In the genomic region with DNA sequence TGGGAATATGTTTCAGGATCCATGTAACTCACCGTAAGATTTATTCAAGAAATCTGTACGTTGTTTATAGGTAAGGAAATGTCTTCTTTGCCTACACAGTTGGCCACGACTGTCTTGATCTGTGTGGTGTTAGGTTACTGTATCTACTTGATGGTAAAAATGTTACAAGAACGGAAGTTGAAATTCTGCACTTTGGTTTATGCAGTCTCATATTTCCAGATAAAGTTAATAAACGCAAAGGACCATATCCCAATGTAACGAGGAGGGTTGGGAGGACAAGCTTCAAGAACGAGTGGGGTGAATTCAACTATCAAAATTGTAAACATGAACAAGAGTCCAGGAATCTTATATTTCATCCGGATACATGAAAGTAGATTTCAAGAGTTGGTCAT, we compare ENCODE assay signal across 8 cellular contexts. TPM values are rescaled to one million over a fixed set of nuclear protein-coding genes. Genes with fewer than 3 reads are reported as not detected.
A peak's percentile ranks its signal among the peaks of the same experiment; 100 is the strongest.
DNase-seq lines count a peak whose midpoint lies in the region; ATAC-seq and TF ChIP-seq lines count a peak whose summit lies in the region.

No MANE protein-coding gene starts in this region.

- no peak for TF ChIP-seq POLR2A in body of pancreas (IDR thresholded peaks at IDR 0.05)

- peak; percentile 4 for DNase-seq in AG10803 (ENCODE audit: low read depth)
- no peak for DNase-seq in HL-60 (ENCODE audit: low read depth in 1 of 2, low spot score in 1 of 2)
- DNase-seq in body of pancreas: no peak
- DNase-seq in lower lobe of right lung: no peak
- DNase-seq in SK-N-DZ (ENCODE audit: low spot score): no peak
- DNase-seq in pons (ENCODE audit: low spot score): no peak

- H3K36me3 ChIP-seq in body of pancreas (replicated peaks in 1 of 2; ENCODE audit: insufficient read depth in 1 of 2, low read depth in 2 of 2) (no peaks in the 10 kb centered on the region), lower lobe of right lung (no peaks in the 10 kb centered on the region), urinary bladder (ENCODE audit: insufficient read depth) (no peaks in the 10 kb centered on the region)

- H3K9me3 ChIP-seq in body of pancreas (no peaks in the 10 kb centered on the region), lower lobe of right lung (no peaks in the 10 kb centered on the region)

- TF ChIP-seq CTCF in AG10803 (conservative IDR thresholded peaks at IDR 0.05; ENCODE audit: low read length) (no peak), HL-60 (IDR thresholded peaks at IDR 0.05; ENCODE audit: insufficient read depth, low read length) (no peak), body of pancreas (IDR thresholded peaks at IDR 0.05) (no peak), lower lobe of right lung (IDR thresholded peaks at IDR 0.05) (no peak)

- WGBS in body of pancreas, 2 donors: 3 to 8% methylated on average over 8 of the region's 8 CpGs
- 11% methylated on average over 8 of the region's 8 CpGs for WGBS in urinary bladder

- ATAC-seq in body of pancreas (no peak), lower lobe of right lung (no peak), HG02885 (IDR thresholded peaks at IDR 0.05; ENCODE audit: poor library complexity, unreplicated experiment) (no peak)

- H3K27me3 ChIP-seq in HL-60 (ENCODE audit: insufficient read depth, poor library complexity, severe bottlenecking) (no peaks in the 10 kb centered on the region), body of pancreas (no peaks in the 10 kb centered on the region), lower lobe of right lung (ENCODE audit: low read depth) (no peaks in the 10 kb centered on the region)

- intact Hi-C loops in body of pancreas (cut with DNase I) (no loop called here), lower lobe of right lung (cut with DNase I) (no loop called here)

- peak overlapping the region; percentile 67 for H3K4me3 ChIP-seq in AG10803 (ENCODE audit: low read length)
- H3K4me3 ChIP-seq in HL-60 (replicated peaks; ENCODE audit: insufficient read depth, low read length): peak overlapping the region; percentile 81
- H3K4me3 ChIP-seq in body of pancreas: peak overlapping the region; percentile 86
- peak overlapping the region; percentile 79 for H3K4me3 ChIP-seq in lower lobe of right lung
- H3K4me3 ChIP-seq in urinary bladder (ENCODE audit: low read depth, low read length): peak overlapping the region; percentile 99

- peak overlapping the region; percentile 86 for H3K27ac ChIP-seq in HL-60 (replicated peaks)
- peak overlapping the region; percentile 95 to 100 (median 99) for H3K27ac ChIP-seq in body of pancreas
- H3K27ac ChIP-seq in lower lobe of right lung: peak overlapping the region; percentile 98
- H3K27ac ChIP-seq in urinary bladder (ENCODE audit: low read depth): peak overlapping the region; percentile 75

- H3K4me1 ChIP-seq in body of pancreas: peaks cover 54% of the 10 kb centered on the region
- H3K4me1 ChIP-seq in lower lobe of right lung: peaks cover 32% of the 10 kb centered on the region
- no peaks in the 10 kb centered on the region for H3K4me1 ChIP-seq in urinary bladder (ENCODE audit: insufficient read depth)

RNA-seq across cellular contexts. Expression of gene USF3, which starts 1.0 kb away (rescaled TPM):
- total RNA-seq in body of pancreas (10 to 100 TPM; 10.5 to 13.2 TPM), lower lobe of right lung (20.9 TPM), urinary bladder (15.1 TPM)
- polyA plus RNA-seq in urinary bladder: 5.3 TPM
- polyA plus RNA-seq in SK-N-DZ (2014; cell fraction: cytosol; rRNA removed): 4.6 and 5.8 TPM in 2 replicates
- polyA plus RNA-seq in SK-N-DZ (2014; cell fraction: nucleus; rRNA removed): 1.7 and 3.5 TPM in 2 replicates

RNA-seq across cellular contexts. Expression of gene NAA50, which starts 50.6 kb away (rescaled TPM):
- total RNA-seq in body of pancreas (10 to 100 TPM; 32.2 to 93.6 TPM), lower lobe of right lung (83.3 TPM), urinary bladder (108 TPM)
- polyA plus RNA-seq in urinary bladder: 81.9 TPM
- 94.9 and 132 TPM in 2 replicates for polyA plus RNA-seq in SK-N-DZ (2014; cell fraction: cytosol; rRNA removed)
- 69.1 and 70.8 TPM in 2 replicates for polyA plus RNA-seq in SK-N-DZ (2014; cell fraction: nucleus; rRNA removed)

RNA-seq across cellular contexts. Expression of gene ATP6V1A, which starts 51.4 kb away (rescaled TPM):
- total RNA-seq in body of pancreas (10 to 100 TPM; 25.4 to 31.3 TPM), lower lobe of right lung (104 TPM), urinary bladder (55.0 TPM)
- 14.2 TPM for polyA plus RNA-seq in urinary bladder
- polyA plus RNA-seq in SK-N-DZ (2014; cell fraction: cytosol; rRNA removed): 58.5 and 66.0 TPM in 2 replicates
- 15.2 and 21.6 TPM in 2 replicates for polyA plus RNA-seq in SK-N-DZ (2014; cell fraction: nucleus; rRNA removed)
